Comparison of ENCODE assay signal across 19 cellular contexts in genomic region chr10:99929360-99929759, GRCh38.
DNase-seq lines count a peak whose midpoint lies in the region; ATAC-seq, FAIRE-seq and TF ChIP-seq lines count a peak whose summit lies in the region.
"Had no signal": no experiment of that assay in that cellular context is flagged by ENCODE, and none has a peak within 500 bp of the region (broad histone marks: within the 10 kb centered on the region; RNA-seq: fewer than 3 reads in every experiment).

No MANE protein-coding gene starts in this region.

- no peak overlapping the region for H3K4me2 ChIP-seq in H1 (ENCODE audit: insufficient read depth in 1 of 2, low read depth in 2 of 2, low read length in 2 of 2)

- intact Hi-C loops in lower lobe of right lung (cut with DNase I) = no loop called here

- TF ChIP-seq RAD21 in H1 (IDR thresholded peaks at IDR 0.05 in 1 of 2, conservative IDR thresholded peaks at IDR 0.05 in 1 of 2; ENCODE audit: low read depth in 2 of 2, low read length in 2 of 2) = no peak

- FAIRE-seq in H1 (lab: Jason Lieb, UNC) = no peak
- FAIRE-seq: K562 had no signal

- H3K9me3 ChIP-seq in HUES64 (ENCODE audit: insufficient read depth, low read depth, low read length) (no peaks in the 10 kb centered on the region), H1 (ENCODE audit: insufficient read depth in 2 of 2, low read depth in 1 of 2, low read length in 1 of 2) (no peaks in the 10 kb centered on the region), lower lobe of right lung (no peaks in the 10 kb centered on the region), suprapubic skin (no peaks in the 10 kb centered on the region)
- H3K9me3 ChIP-seq: esophagus squamous epithelium, psoas muscle had no signal

- no peak overlapping the region for H3K4me3 Mint-ChIP-seq in stimulated activated memory B cell treated with anti-CD40 and anti-IgM and Interleukin-4, amounts not matched to agents 10 μg/mL and 1 μg/mL and 100 μg/mL, for 72 hours
- H3K4me3 Mint-ChIP-seq: naive thymus-derived CD8-positive, alpha-beta T cell had no signal

- H3K9ac ChIP-seq in HUES64 (ENCODE audit: low read depth, low read length) (no peak overlapping the region), H1 (replicated peaks in 1 of 4; ENCODE audit: extremely low read depth in 1 of 4, low read depth in 3 of 4, low read length in 3 of 4) (no peak overlapping the region)

- no peaks in the 10 kb centered on the region for H3K36me3 ChIP-seq in HUES64 (ENCODE audit: insufficient read depth, low read length)
- no peaks in the 10 kb centered on the region for H3K36me3 ChIP-seq in H1 (ENCODE audit: control insufficient read depth in 2 of 4, insufficient read depth in 4 of 4, low read length in 3 of 4)
- no peaks in the 10 kb centered on the region for H3K36me3 ChIP-seq in lower lobe of right lung
- no peaks in the 10 kb centered on the region for H3K36me3 ChIP-seq in suprapubic skin
- H3K36me3 ChIP-seq: esophagus squamous epithelium had no signal

- H3K27me3 Mint-ChIP-seq in stimulated activated memory B cell treated with anti-CD40 and anti-IgM and Interleukin-4, amounts not matched to agents 10 μg/mL and 1 μg/mL and 100 μg/mL, for 72 hours = no peaks in the 10 kb centered on the region
- H3K27me3 Mint-ChIP-seq: naive thymus-derived CD8-positive, alpha-beta T cell had no signal

- CTCF ChIA-PET in H1 (lab: Charles Lee; ENCODE audit: partially characterized antibody) = interaction anchor here (1.2 to 1.9 kb wide), 4 partner anchors 9 to 80 kb away, joined by 3 to 9 read pairs (median 6); partner anchors contain the start of gene DNMBP

- no peaks in the 10 kb centered on the region for H3K9me3 Mint-ChIP-seq in stimulated activated memory B cell treated with anti-CD40 and anti-IgM and Interleukin-4, amounts not matched to agents 10 μg/mL and 1 μg/mL and 100 μg/mL, for 72 hours
- H3K9me3 Mint-ChIP-seq: naive thymus-derived CD8-positive, alpha-beta T cell had no signal

- no peak overlapping the region for H4K8ac ChIP-seq in H1 (ENCODE audit: extremely low read depth, insufficient read depth, low read length)

- DNase-seq in H1 (ENCODE audit: low read depth in 1 of 2, low spot score in 2 of 2) (no peak), lower lobe of right lung (no peak), suprapubic skin (ENCODE audit: low spot score in 2 of 2) (no peak), NK-92 (lab: John Stamatoyannopoulos, UW; ENCODE audit: unreplicated experiment) (no peak), NCI-H82 (lab: John Stamatoyannopoulos, UW) (no peak)
- DNase-seq: activated CD4-positive, alpha-beta T cell treated with anti-CD3 and anti-CD28 coated beads, Interleukin-2, amount 50 U/mL, for 1 hour; activated CD8-positive, alpha-beta memory T cell treated with anti-CD3 and anti-CD28 coated beads, Interleukin-2, amount 50 U/mL, for 4 hours; caudate nucleus; esophagus squamous epithelium; naive thymus-derived CD8-positive, alpha-beta T cell; NCI-H1930; NCI-H510A; psoas muscle; SHP77 treated with DMSO at 0.1 percent for 48 hours; T-helper 1 cell had no signal

- H3K27ac ChIP-seq in HUES64 (ENCODE audit: low read depth, low read length) (no peak overlapping the region), H1 (ENCODE audit: low read depth, low read length) (no peak overlapping the region), lower lobe of right lung (peak overlapping the region; percentile 75), suprapubic skin (peak overlapping the region; percentile 76)
- H3K27ac ChIP-seq: psoas muscle had no signal

- H4K5ac ChIP-seq in H1 (ENCODE audit: insufficient read length, low read depth, low read length) = no peak overlapping the region

- no peaks in the 10 kb centered on the region for H4K20me1 ChIP-seq in H1 (replicated peaks in 1 of 2; ENCODE audit: control insufficient read depth in 1 of 2, insufficient read depth in 2 of 2, low read length in 2 of 2)

- H2BK12ac ChIP-seq in H1 (ENCODE audit: low read depth, low read length) = no peak overlapping the region

- no peak overlapping the region for H3K18ac ChIP-seq in H1 (ENCODE audit: extremely low read depth, low read length)

- no peak overlapping the region for H3K23ac ChIP-seq in H1 (ENCODE audit: insufficient read length)

- no peaks in the 10 kb centered on the region for H3K23me2 ChIP-seq in H1 (ENCODE audit: low read depth, low read length)

- no peaks in the 10 kb centered on the region for H3K79me2 ChIP-seq in H1 (ENCODE audit: control insufficient read depth in 1 of 2, insufficient read depth in 2 of 2, low read length in 2 of 2)

- H2AFZ ChIP-seq in H1 (ENCODE audit: low read length) = no peak overlapping the region

- H3K79me1 ChIP-seq in H1 (ENCODE audit: low read depth, low read length) = no peaks in the 10 kb centered on the region

- H3K56ac ChIP-seq in H1 (replicated peaks; ENCODE audit: insufficient read length, low read depth, low read length) = no peak overlapping the region

- ATAC-seq in lower lobe of right lung = peak; percentile 50 to 75
- ATAC-seq in stimulated activated memory B cell treated with anti-CD40 and anti-IgM and Interleukin-4, amounts not matched to agents 10 μg/mL and 1 μg/mL and 100 μg/mL, for 72 hours = no peak
- ATAC-seq: K562; naive thymus-derived CD8-positive, alpha-beta T cell; psoas muscle had no signal

- TF ChIP-seq CTCF in H1 (IDR thresholded peaks at IDR 0.05; ENCODE audit: control extremely low read depth in 1 of 3, insufficient read depth in 1 of 3, low read depth in 1 of 3, low read length in 3 of 3) (no peak), lower lobe of right lung (IDR thresholded peaks at IDR 0.05) (no peak), suprapubic skin (IDR thresholded peaks at IDR 0.05) (no peak)

- H3K4me3 ChIP-seq in HUES64 (ENCODE audit: low read length) (peak overlapping the region; percentile 14; the same call in 1 of the 2 replicates), H1 (ENCODE audit: extremely low read depth in 1 of 4, insufficient read depth in 2 of 4, low read depth in 3 of 4, low read length in 4 of 4) (no peak overlapping the region), lower lobe of right lung (peak overlapping the region; percentile 41), suprapubic skin (no peak overlapping the region)
- H3K4me3 ChIP-seq: esophagus squamous epithelium, K562, lung, psoas muscle had no signal

- no peak overlapping the region for H3K27ac Mint-ChIP-seq in stimulated activated memory B cell treated with anti-CD40 and anti-IgM and Interleukin-4, amounts not matched to agents 10 μg/mL and 1 μg/mL and 100 μg/mL, for 72 hours

- no peak overlapping the region for H4K91ac ChIP-seq in H1 (replicated peaks; ENCODE audit: insufficient read length, low read length)

- POLR2A ChIA-PET in H1 (lab: Charles Lee; ENCODE audit: partially characterized antibody) = interaction anchor here (1.4 to 3.2 kb wide), 3 partner anchors 8 to 55 kb away, joined by 3 to 18 read pairs (median 7); no protein-coding TSS in a partner anchor

- H2BK120ac ChIP-seq in H1 (replicated peaks; ENCODE audit: low read depth, low read length) = no peak overlapping the region

- no peak overlapping the region for H3K14ac ChIP-seq in H1 (ENCODE audit: insufficient read length)

- H2BK15ac ChIP-seq in H1 (ENCODE audit: low read length) = peak overlapping the region; percentile 10; the same call in 1 of the 2 replicates

- TF ChIP-seq POLR2A in H1 (IDR thresholded peaks at IDR 0.05; ENCODE audit: control extremely low read depth in 1 of 2, low read depth in 2 of 2, low read length in 2 of 2) = no peak
- TF ChIP-seq POLR2A in suprapubic skin (IDR thresholded peaks at IDR 0.05) = no peak

- H2AK5ac ChIP-seq in H1 (ENCODE audit: low read depth, low read length) = no peak overlapping the region

- TF ChIP-seq EP300 in H1 (IDR thresholded peaks at IDR 0.05; ENCODE audit: borderline replicate concordance in 1 of 2, low read depth in 2 of 2, low read length in 2 of 2) = no peak
- no peak for TF ChIP-seq EP300 in suprapubic skin (IDR thresholded peaks at IDR 0.05)

- H3K36me3 Mint-ChIP-seq in stimulated activated memory B cell treated with anti-CD40 and anti-IgM and Interleukin-4, amounts not matched to agents 10 μg/mL and 1 μg/mL and 100 μg/mL, for 72 hours = peaks cover 12% of the 10 kb centered on the region

- H3K27me3 ChIP-seq in HUES64 (ENCODE audit: insufficient read depth, low read length) (no peaks in the 10 kb centered on the region), H1 (replicated peaks in 1 of 4; ENCODE audit: control insufficient read depth in 3 of 4, extremely low read depth in 1 of 4, insufficient read depth in 3 of 4, low read length in 3 of 4) (no peaks in the 10 kb centered on the region), lower lobe of right lung (ENCODE audit: low read depth) (no peaks in the 10 kb centered on the region), suprapubic skin (no peaks in the 10 kb centered on the region)
- H3K27me3 ChIP-seq: esophagus squamous epithelium had no signal

- 0 out of 2 replicates have a peak overlapping the region, but pooled peaks have one; percentile 35 for H2BK20ac ChIP-seq in H1 (ENCODE audit: low read length)

- peaks cover 13% of the 10 kb centered on the region for H3K4me1 Mint-ChIP-seq in stimulated activated memory B cell treated with anti-CD40 and anti-IgM and Interleukin-4, amounts not matched to agents 10 μg/mL and 1 μg/mL and 100 μg/mL, for 72 hours

- H3K4me1 ChIP-seq in HUES64 (ENCODE audit: insufficient read depth, low read length) (peaks cover 32% of the 10 kb centered on the region), H1 (replicated peaks in 1 of 4; ENCODE audit: control insufficient read depth in 3 of 4, insufficient read depth in 4 of 4, low read length in 3 of 4) (peaks cover 7 to 20% (median 13%) of the 10 kb centered on the region in 4 experiments; a peak in 6 of 7 replicates), lower lobe of right lung (peaks cover 51% of the 10 kb centered on the region), suprapubic skin (peaks cover 70% of the 10 kb centered on the region)

- no peak overlapping the region for H2BK5ac ChIP-seq in H1 (ENCODE audit: low read depth, low read length)

- WGBS in HUES64 = 95% methylated on average over 9 of the region's 9 CpGs
- 96% methylated on average over 9 of the region's 9 CpGs; no CpG with 5 or more reads in 1 of the 2 experiments for WGBS in H1 (ENCODE audit: extremely low coverage in 1 of 2, insufficient coverage in 1 of 2, insufficient read length in 1 of 2, insufficient replicate concordance in 2 of 2, low coverage in 1 of 2, low lambda C conversion rate in 2 of 2, missing lambda C conversion rate in 1 of 2), 2 experiments
- 88% methylated on average over 9 of the region's 9 CpGs for WGBS in suprapubic skin

- no peak overlapping the region for H3K4ac ChIP-seq in H1 (replicated peaks; ENCODE audit: insufficient read length, low read depth, low read length)

Comparison
In these comparisons a context has a peak if more than half of its experiments do, and no peak if none do; other contexts are left out.
1. H3K27ac ChIP-seq: peak in lower lobe of right lung (single experiment) and suprapubic skin (single experiment); none in HUES64 (single experiment) and H1 (single experiment).
2. H3K4me3 ChIP-seq: peak in HUES64 (single experiment) and lower lobe of right lung (single experiment); none in H1 (0 of 4) and suprapubic skin (single experiment).